In genomic region chr6:158026054-158026900, GRCh38 we compare ENCODE assay signal across 8 cellular contexts. TPM values are rescaled to one million over a fixed set of nuclear protein-coding genes. Genes with fewer than 3 reads are reported as not detected.
DNase-seq lines count a peak whose midpoint lies in the region; ATAC-seq and TF ChIP-seq lines count a peak whose summit lies in the region.

No MANE protein-coding gene starts in this region.

- H3K36me3 Mint-ChIP-seq in CD14-positive monocyte, result peaks cover 0 to 1% of the 10 kb centered on the region in 2 donors

- H3K9me3 ChIP-seq in OCI-LY3 (ENCODE audit: insufficient read depth, low read length), result no peaks in the 10 kb centered on the region
- no peaks in the 10 kb centered on the region for H3K9me3 ChIP-seq in esophagus muscularis mucosa
- no peaks in the 10 kb centered on the region for H3K9me3 ChIP-seq in neutrophil

- peak overlapping the region; percentile 64 to 79 for H3K4me3 Mint-ChIP-seq in CD14-positive monocyte

- peak overlapping the region; percentile 84 for H2AFZ ChIP-seq in OCI-LY3 (ENCODE audit: low read depth, low read length)

- WGBS in esophagus muscularis mucosa, result 18% methylated on average over 11 of the region's 21 CpGs

- H3K27ac Mint-ChIP-seq in CD14-positive monocyte, result peak overlapping the region; percentile 76 to 97 (median 95)

- TF ChIP-seq EP300 in esophagus muscularis mucosa (IDR thresholded peaks at IDR 0.05), result no peak

- H3K27ac ChIP-seq in OCI-LY3 (ENCODE audit: low read length) (peak overlapping the region; percentile 68), esophagus muscularis mucosa (replicated peaks in 1 of 4) (peak overlapping the region; percentile 61 to 75 (median 68)), neutrophil (peak overlapping the region; percentile 51)

- DNase-seq in CD14-positive monocyte (ENCODE audit: low spot score), result peak; percentile 96
- DNase-seq in activated T-cell treated with anti-CD3 and anti-CD28 coated beads, Interleukin-2, amount 50 U/mL, for 1 hour, result peak; percentile 81
- no peak for DNase-seq in esophagus muscularis mucosa (ENCODE audit: extremely low spot score)
- peak; percentile 80 for DNase-seq in superior temporal gyrus (ENCODE audit: extremely low spot score)

- intact Hi-C loops in CD14-positive monocyte (cut with micrococcal nuclease), result loop anchor here in 1 of 2 donors (2.0 kb wide), 1 partner anchor 261 kb away; no protein-coding TSS in a partner anchor
- intact Hi-C loops in esophagus muscularis mucosa (cut with DNase I), result no loop called here

- H3K4me1 ChIP-seq in OCI-LY3 (ENCODE audit: low read length) (peaks cover 20% of the 10 kb centered on the region), esophagus muscularis mucosa (peaks cover 35 to 42% (median 39%) of the 10 kb centered on the region in 4 donors), neutrophil (ENCODE audit: control insufficient read depth in 1 of 2, insufficient read depth in 1 of 2, low read depth in 1 of 2, low read length in 1 of 2) (peaks cover 35 to 40% of the 10 kb centered on the region in 2 experiments)

- peak overlapping the region; percentile 59 for H3K9ac ChIP-seq in OCI-LY3 (ENCODE audit: low read length)

- peaks cover 2 to 8% (median 6%) of the 10 kb centered on the region in 3 donors for H3K27me3 Mint-ChIP-seq in CD14-positive monocyte (ENCODE audit: low read depth in 3 of 3)

- no peak for TF ChIP-seq POLR2A in esophagus muscularis mucosa (IDR thresholded peaks at IDR 0.05; ENCODE audit: low read depth)

- peaks cover 36% of the 10 kb centered on the region for H3K4me1 Mint-ChIP-seq in CD14-positive monocyte

- H3K4me3 ChIP-seq in OCI-LY3 (ENCODE audit: low read length), result peak overlapping the region; percentile 76
- H3K4me3 ChIP-seq in esophagus muscularis mucosa, result peak overlapping the region; percentile 15 to 28 (median 22)
- H3K4me3 ChIP-seq in neutrophil (ENCODE audit: low read depth in 1 of 2, low read length in 1 of 2), result peak overlapping the region; percentile 29 to 37

- H3K36me3 ChIP-seq in OCI-LY3 (replicated peaks; ENCODE audit: low read depth, low read length) (peaks cover 5% of the 10 kb centered on the region), esophagus muscularis mucosa (peaks cover 0 to 7% (median 0%) of the 10 kb centered on the region in 4 donors), neutrophil (no peaks in the 10 kb centered on the region)

- H4K20me1 ChIP-seq in OCI-LY3 (ENCODE audit: insufficient read depth, low read length), result no peaks in the 10 kb centered on the region

- TF ChIP-seq CTCF in CD14-positive monocyte (IDR thresholded peaks at IDR 0.05), result peak; percentile 65
- TF ChIP-seq CTCF in OCI-LY3 (IDR thresholded peaks at IDR 0.05; ENCODE audit: low read depth, low read length), result peak; percentile 67
- TF ChIP-seq CTCF in esophagus muscularis mucosa (IDR thresholded peaks at IDR 0.05), result peak in 2 of 3 experiments; percentile 21 to 47
- peak; percentile 51 for TF ChIP-seq CTCF in neutrophil (IDR thresholded peaks at IDR 0.05)

- peaks cover 0 to 4% (median 2%) of the 10 kb centered on the region in 7 donors for H3K9me3 Mint-ChIP-seq in CD14-positive monocyte

- peak; percentile 82 for ATAC-seq in GM19438 (IDR thresholded peaks at IDR 0.05; ENCODE audit: low read depth, unreplicated experiment)
- peak; percentile 84 for ATAC-seq in HG03521 (IDR thresholded peaks at IDR 0.05; ENCODE audit: unreplicated experiment)

- peak overlapping the region; percentile 83 for H3K4me2 ChIP-seq in OCI-LY3 (ENCODE audit: low read length)

- H3K27me3 ChIP-seq in OCI-LY3 (ENCODE audit: low read depth, low read length) (no peaks in the 10 kb centered on the region), esophagus muscularis mucosa (no peaks in the 10 kb centered on the region), neutrophil (no peaks in the 10 kb centered on the region)

- 0 out of 2 replicates have a peak, but pooled peaks cover 5% of the 10 kb centered on the region for H3K79me2 ChIP-seq in OCI-LY3 (ENCODE audit: low read length)

RNA-seq across cellular contexts. Expression of gene SYNJ2, which starts 44.6 kb away (rescaled TPM):
- 1 to 10 TPM in 1 of 2 donors, under 1 TPM in 1; 0.82 to 1.6 TPM for polyA plus RNA-seq in CD14-positive monocyte
- total RNA-seq in esophagus muscularis mucosa, result 10 to 100 TPM; 17.0 to 25.3 (median 25.1) TPM

Comparison
In these comparisons a context has a peak if more than half of its experiments do, and no peak if none do; other contexts are left out.
1. H3K4me3 ChIP-seq: peak in every context shown above with its lines; median percentile 76 in OCI-LY3; 33 in neutrophil; 22 in esophagus muscularis mucosa.